In the genomic region with DNA sequence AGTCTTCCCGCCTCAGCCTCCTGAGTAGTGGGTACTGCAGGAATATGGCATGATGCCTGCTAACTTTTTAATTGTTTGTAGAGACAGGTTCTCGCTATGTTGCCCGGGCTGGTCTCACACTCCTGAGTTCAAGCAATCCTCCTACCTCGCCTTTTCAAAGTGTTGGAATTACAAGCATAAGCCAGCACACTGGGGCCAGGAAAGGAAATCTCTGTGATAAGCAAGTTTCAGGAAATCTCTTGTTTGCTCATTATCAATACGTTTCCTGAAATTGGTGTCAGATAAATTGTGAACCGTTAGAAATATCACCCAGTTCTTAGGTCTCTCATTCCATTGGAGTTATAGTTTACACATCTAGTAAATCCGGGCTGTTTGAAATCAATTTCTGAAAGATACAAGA, we compare ENCODE assay signal across 18 cellular contexts.
"Had no signal": no experiment of that assay in that cellular context is flagged by ENCODE, and none has a peak within 500 bp of the region (broad histone marks: within the 10 kb centered on the region; RNA-seq: fewer than 3 reads in every experiment).

No MANE protein-coding gene starts in this region.

- H3K9ac ChIP-seq: neural progenitor cell, parathyroid adenoma had no signal

- H3K4me3 Mint-ChIP-seq: endodermal cell; naive thymus-derived CD4-positive, alpha-beta T cell; nephron; neural progenitor cell; stimulated activated effector memory CD8-positive, alpha-beta T cell treated with anti-CD3 and anti-CD28 coated beads, Interleukin-12 subunit alpha, Interleukin-12 subunit beta, amount 100 ng/mL, for 72 hours had no signal

- H3K4me1 ChIP-seq: esophagus squamous epithelium, heart right ventricle, neural progenitor cell, parathyroid adenoma, prostate gland, right atrium auricular region, sigmoid colon, stomach, thyroid gland, vagina had no signal

- H3K27ac Mint-ChIP-seq: endodermal cell; nephron; neural progenitor cell; stimulated activated effector memory CD8-positive, alpha-beta T cell treated with anti-CD3 and anti-CD28 coated beads, Interleukin-12 subunit alpha, Interleukin-12 subunit beta, amount 100 ng/mL, for 72 hours had no signal

- H2AFZ ChIP-seq: neural progenitor cell, parathyroid adenoma had no signal

- H3K9me3 ChIP-seq: esophagus squamous epithelium, heart right ventricle, prostate gland, right atrium auricular region, sigmoid colon, stomach, thyroid gland, vagina had no signal

- ATAC-seq: heart right ventricle; stimulated activated effector memory CD8-positive, alpha-beta T cell treated with anti-CD3 and anti-CD28 coated beads, Interleukin-12 subunit alpha, Interleukin-12 subunit beta, amount 100 ng/mL, for 72 hours had no signal

- H3K4me1 Mint-ChIP-seq: endodermal cell; naive thymus-derived CD4-positive, alpha-beta T cell; nephron; neural progenitor cell; stimulated activated effector memory CD8-positive, alpha-beta T cell treated with anti-CD3 and anti-CD28 coated beads, Interleukin-12 subunit alpha, Interleukin-12 subunit beta, amount 100 ng/mL, for 72 hours had no signal

- DNase-seq: endodermal cell, esophagus squamous epithelium, foreskin melanocyte, glutamatergic neuron, heart right ventricle, islet precursor cell, sigmoid colon, stomach, thyroid gland had no signal

- H3K9me3 Mint-ChIP-seq: nephron; neural progenitor cell; stimulated activated effector memory CD8-positive, alpha-beta T cell treated with anti-CD3 and anti-CD28 coated beads, Interleukin-12 subunit alpha, Interleukin-12 subunit beta, amount 100 ng/mL, for 72 hours had no signal

- H3K4me3 ChIP-seq: esophagus squamous epithelium, heart right ventricle, lung, neural progenitor cell, prostate gland, right atrium auricular region, sigmoid colon, stomach, thyroid gland, vagina had no signal

- H3K36me3 ChIP-seq: prostate gland had no signal

- H3K4me2 ChIP-seq: neural progenitor cell had no signal

- H3K27me3 ChIP-seq: esophagus squamous epithelium, heart right ventricle, neural progenitor cell, right atrium auricular region, sigmoid colon, stomach, thyroid gland, vagina had no signal

- H3K27ac ChIP-seq: esophagus squamous epithelium, heart right ventricle, neural progenitor cell, parathyroid adenoma, prostate gland, right atrium auricular region, sigmoid colon, stomach, thyroid gland, vagina had no signal

- H3K27me3 Mint-ChIP-seq: naive thymus-derived CD4-positive, alpha-beta T cell had no signal
